ENCODE assay signal across 9 cellular contexts in genomic region chr5:156327306-156327705, GRCh38. TPM values are rescaled to one million over a fixed set of nuclear protein-coding genes. Genes with fewer than 3 reads are reported as not detected.
DNase-seq lines count a peak whose midpoint lies in the region; ATAC-seq, FAIRE-seq and TF ChIP-seq lines count a peak whose summit lies in the region.
"Had no signal": no experiment of that assay in that cellular context is flagged by ENCODE, and none has a peak within 500 bp of the region (broad histone marks: within the 10 kb centered on the region; RNA-seq: fewer than 3 reads in every experiment).

No MANE protein-coding gene starts in this region.

- peaks cover 0 to 1% (median 0%) of the 10 kb centered on the region in 3 donors for H3K36me3 Mint-ChIP-seq in CD8-positive, alpha-beta memory T cell

- H3K27me3 ChIP-seq in adrenal gland (no peaks in the 10 kb centered on the region), heart right ventricle (no peaks in the 10 kb centered on the region), parathyroid adenoma (ENCODE audit: control insufficient read depth, insufficient read depth, low read length) (no peaks in the 10 kb centered on the region)
- H3K27me3 ChIP-seq in CD8-positive, alpha-beta memory T cell (ENCODE audit: insufficient read depth, low read length, poor library complexity, severe bottlenecking): no peaks in the 10 kb centered on the region

- no peaks in the 10 kb centered on the region for H3K4me1 Mint-ChIP-seq in CD8-positive, alpha-beta memory T cell

- TF ChIP-seq POLR2A in A549 (IDR thresholded peaks at IDR 0.05; ENCODE audit: low read length) (no peak), adrenal gland (IDR thresholded peaks at IDR 0.05) (no peak)

- H3K4me3 ChIP-seq in A549 (peak overlapping the region; percentile 38), adrenal gland (peak overlapping the region in 2 of 4 donors; percentile 13 to 46), heart right ventricle (peak overlapping the region; percentile 29 to 66 (median 53)), parathyroid adenoma (ENCODE audit: low read depth, low read length) (no peak overlapping the region)
- no peak overlapping the region for H3K4me3 ChIP-seq in CD8-positive, alpha-beta memory T cell (ENCODE audit: low read length)

- no peak for TF ChIP-seq RAD21 in A549 (conservative IDR thresholded peaks at IDR 0.05 in 1 of 2, IDR thresholded peaks at IDR 0.05 in 1 of 2)

- H3K27ac Mint-ChIP-seq in CD8-positive, alpha-beta memory T cell: no peak overlapping the region

- no peak for TF ChIP-seq CTCF in A549 (IDR thresholded peaks at IDR 0.05)
- no peak for TF ChIP-seq CTCF in adrenal gland (IDR thresholded peaks at IDR 0.05)
- TF ChIP-seq CTCF in heart right ventricle (IDR thresholded peaks at IDR 0.05): no peak
- no peak for TF ChIP-seq CTCF in parathyroid adenoma (IDR thresholded peaks at IDR 0.05)

- WGBS in A549 (ENCODE audit: missing lambda C conversion rate): 24% methylated on average over 6 of the region's 6 CpGs
- WGBS in adrenal gland, 4 donors: 25 to 45% (median 34%) methylated on average over 6 of the region's 6 CpGs
- 6 to 15% methylated on average over 6 of the region's 6 CpGs for WGBS in heart right ventricle, 2 donors

- H3K4me3 Mint-ChIP-seq in CD8-positive, alpha-beta memory T cell: no peak overlapping the region

- no peak for FAIRE-seq in A549 (lab: Jason Lieb, UNC)
- FAIRE-seq in frontal cortex (lab: Jason Lieb, UNC): no peak

- H3K36me3 ChIP-seq in adrenal gland (replicated peaks in 1 of 2) (no peaks in the 10 kb centered on the region), heart right ventricle (peaks cover 0 to 22% (median 0%) of the 10 kb centered on the region in 9 donors), parathyroid adenoma (ENCODE audit: control insufficient read depth, insufficient read depth, low read length) (no peaks in the 10 kb centered on the region)
- no peaks in the 10 kb centered on the region for H3K36me3 ChIP-seq in CD8-positive, alpha-beta memory T cell (ENCODE audit: insufficient read depth, low read length)

- H3K27ac ChIP-seq in A549: peak overlapping the region; percentile 65 to 81
- peak overlapping the region in 3 of 5 donors; percentile 21 to 70 (median 58) for H3K27ac ChIP-seq in adrenal gland
- H3K27ac ChIP-seq in heart right ventricle: peak overlapping the region; percentile 9 to 88 (median 80)
- peak overlapping the region; percentile 17 for H3K27ac ChIP-seq in parathyroid adenoma
- H3K27ac ChIP-seq in CD8-positive, alpha-beta memory T cell (ENCODE audit: low read depth, low read length): no peak overlapping the region

- H3K9me3 ChIP-seq in A549 (no peaks in the 10 kb centered on the region), adrenal gland (replicated peaks in 1 of 3) (no peaks in the 10 kb centered on the region), heart right ventricle (no peaks in the 10 kb centered on the region), parathyroid adenoma (ENCODE audit: control insufficient read depth, low read length) (no peaks in the 10 kb centered on the region)
- H3K9me3 ChIP-seq in CD8-positive, alpha-beta memory T cell (ENCODE audit: low read length): no peaks in the 10 kb centered on the region

- no peaks in the 10 kb centered on the region for H3K79me2 ChIP-seq in parathyroid adenoma

- H3K4me1 ChIP-seq in A549 (0 out of 3 replicates have a peak, but pooled peaks cover 15% of the 10 kb centered on the region), adrenal gland (replicated peaks in 1 of 2) (peaks cover 5% of the 10 kb centered on the region in 2 donors), heart right ventricle (peaks cover 0 to 42% (median 17%) of the 10 kb centered on the region in 9 donors), parathyroid adenoma (peaks cover 10% of the 10 kb centered on the region)
- H3K4me1 ChIP-seq in CD8-positive, alpha-beta memory T cell (ENCODE audit: insufficient read depth, low read length): no peaks in the 10 kb centered on the region

- DNase-seq in A549 (ENCODE audit: low read depth in 1 of 2, low spot score in 1 of 2) (no peak), adrenal gland (no peak), heart right ventricle (no peak), NCI-H2227 (lab: John Stamatoyannopoulos, UW; ENCODE audit: unreplicated experiment) (no peak), frontal cortex (ENCODE audit: low spot score in 2 of 2) (no peak), DMS53 treated with DMSO at 0.1 percent for 48 hours (lab: John Stamatoyannopoulos, UW; ENCODE audit: unreplicated experiment) (no peak)
- DNase-seq in CD8-positive, alpha-beta memory T cell: no peak
- DNase-seq: KBM-7 had no signal

- CTCF ChIA-PET in A549 (lab: Yijun Ruan, JAX): interaction anchor here (1.2 kb wide), 1 partner anchor 10 kb away, joined by 4 read pairs; no protein-coding TSS in a partner anchor
- CTCF ChIA-PET in CD8-positive, alpha-beta memory T cell (lab: Charles Lee): interaction anchor here (0.7 kb wide), 1 partner anchor 9 kb away, joined by 3 read pairs; no protein-coding TSS in a partner anchor

- no peaks in the 10 kb centered on the region for H3K9me3 Mint-ChIP-seq in CD8-positive, alpha-beta memory T cell

- POLR2A ChIA-PET in A549 (lab: Yijun Ruan, JAX): no interaction called here
- POLR2A ChIA-PET in CD8-positive, alpha-beta memory T cell (lab: Charles Lee): no interaction called here

- H3K4me2 ChIP-seq in A549: peak overlapping the region; percentile 76
- H3K4me2 ChIP-seq in parathyroid adenoma (ENCODE audit: low read length): no peak overlapping the region

- H2AFZ ChIP-seq in parathyroid adenoma: peak overlapping the region; percentile 45

- intact Hi-C loops in adrenal gland (cut with DNase I) (no loop called here), heart right ventricle (cut with DNase I) (loop anchor here in 4 of 10 donors (5.0 to 10.0 kb wide), 6 partner anchors 140 to 573 kb away; no protein-coding TSS in a partner anchor)

- TF ChIP-seq EP300 in A549 (IDR thresholded peaks at IDR 0.05): no peak

- ATAC-seq in A549: peak; percentile 21 to 27; a peak in 4 of 6 replicates
- ATAC-seq in heart right ventricle: peak in 5 of 8 donors; percentile 7 to 22 (median 11)

- H3K27me3 Mint-ChIP-seq in CD8-positive, alpha-beta memory T cell: peaks cover 7 to 13% of the 10 kb centered on the region in 2 donors

- no peak overlapping the region for H3K9ac ChIP-seq in parathyroid adenoma

TF ChIP-seq in A549, 52 proteins besides CTCF, POLR2A, EP300 and RAD21 (continues in another document):
- TF ChIP-seq MAX (IDR thresholded peaks at IDR 0.05) (no peak), KDM5A (IDR thresholded peaks at IDR 0.05) (no peak), USF2 (IDR thresholded peaks at IDR 0.05) (no peak), ZC3H11A (IDR thresholded peaks at IDR 0.05) (no peak), ATOH8 (CRISPR knock-in tag; IDR thresholded peaks at IDR 0.05; ENCODE audit: low read depth) (no peak), FOXS1 (CRISPR knock-in tag; IDR thresholded peaks at IDR 0.05) (no peak), ZNF302 (CRISPR knock-in tag; IDR thresholded peaks at IDR 0.05) (no peak), ESRRA (IDR thresholded peaks at IDR 0.05; ENCODE audit: borderline replicate concordance, low read length) (no peak), MAFK (IDR thresholded peaks at IDR 0.05; ENCODE audit: partially characterized antibody) (no peak), PHF8 (IDR thresholded peaks at IDR 0.05; ENCODE audit: borderline replicate concordance, low read depth) (no peak), CBX8 (IDR thresholded peaks at IDR 0.05) (no peak), RFX5 (IDR thresholded peaks at IDR 0.05) (no peak), ZFP36 (IDR thresholded peaks at IDR 0.05; ENCODE audit: borderline replicate concordance, partially characterized antibody) (no peak), HOXB13 (CRISPR knock-in tag; IDR thresholded peaks at IDR 0.05; ENCODE audit: low read depth) (no peak), ZSCAN20 (CRISPR knock-in tag; IDR thresholded peaks at IDR 0.05) (no peak), CHD4 (IDR thresholded peaks at IDR 0.05; ENCODE audit: borderline replicate concordance) (no peak), GATA3 (IDR thresholded peaks at IDR 0.05; ENCODE audit: borderline replicate concordance) (no peak)

RNA-seq across cellular contexts. Expression of gene SGCD, which starts 0.3 kb away (rescaled TPM):
- polyA plus RNA-seq in A549 (2011; rRNA removed) (9.5 and 10.6 TPM in 2 replicates), A549 (2017; fragmentation: RNase III; extraction: RNeasy Plus Mini Kit Qiagen cat#74134 plus additional on column Dnase treatment) (7.6 to 9.0 TPM (median 7.6 TPM) in 3 replicates), adrenal gland (1 to 10 TPM; 1.0 to 6.6 (median 2.7) TPM), heart right ventricle (10 to 100 TPM; 12.0 to 19.4 TPM)
- polyA plus RNA-seq in A549 (2012; cell fraction: cytosol; rRNA removed): 3.3 and 3.8 TPM in 2 replicates
- polyA plus RNA-seq in A549 (2012; cell fraction: nucleus; rRNA removed): 2.5 and 3.3 TPM in 2 replicates
- polyA minus RNA-seq in A549 (2011; rRNA and poly(A)+ RNA removed): 10.5 and 13.1 TPM in 2 replicates
- total RNA-seq in adrenal gland (10 to 100 TPM in 5 of 8 donors, 1 to 10 TPM in 3; 5.6 to 15.6 (median 10.6) TPM), heart right ventricle (100 to 1,000 TPM in 6 of 10 donors, 10 to 100 TPM in 4; 74.4 to 153 (median 101) TPM), frontal cortex (3.3 TPM)
- under 1 TPM; 0.11 TPM for total RNA-seq in CD8-positive, alpha-beta memory T cell
- 0.14 TPM for polyA plus RNA-seq in CD8-positive, alpha-beta memory T cell

Comparison
In these comparisons a context has a peak if more than half of its experiments do, and no peak if none do; other contexts are left out.
1. H3K4me3 ChIP-seq: peak in A549 (single experiment) and heart right ventricle (10 of 10); none in parathyroid adenoma (single experiment) and CD8-positive, alpha-beta memory T cell (single experiment).
2. RNA of gene SGCD, which starts 0.3 kb away (total RNA-seq): 74.4 to 153 TPM in heart right ventricle; 5.6 to 15.6 TPM in adrenal gland, 3.3 TPM in frontal cortex (single experiment) and 0.11 TPM in CD8-positive, alpha-beta memory T cell; every median in the first group is over 4 times any median in the second.